In the genomic region with DNA sequence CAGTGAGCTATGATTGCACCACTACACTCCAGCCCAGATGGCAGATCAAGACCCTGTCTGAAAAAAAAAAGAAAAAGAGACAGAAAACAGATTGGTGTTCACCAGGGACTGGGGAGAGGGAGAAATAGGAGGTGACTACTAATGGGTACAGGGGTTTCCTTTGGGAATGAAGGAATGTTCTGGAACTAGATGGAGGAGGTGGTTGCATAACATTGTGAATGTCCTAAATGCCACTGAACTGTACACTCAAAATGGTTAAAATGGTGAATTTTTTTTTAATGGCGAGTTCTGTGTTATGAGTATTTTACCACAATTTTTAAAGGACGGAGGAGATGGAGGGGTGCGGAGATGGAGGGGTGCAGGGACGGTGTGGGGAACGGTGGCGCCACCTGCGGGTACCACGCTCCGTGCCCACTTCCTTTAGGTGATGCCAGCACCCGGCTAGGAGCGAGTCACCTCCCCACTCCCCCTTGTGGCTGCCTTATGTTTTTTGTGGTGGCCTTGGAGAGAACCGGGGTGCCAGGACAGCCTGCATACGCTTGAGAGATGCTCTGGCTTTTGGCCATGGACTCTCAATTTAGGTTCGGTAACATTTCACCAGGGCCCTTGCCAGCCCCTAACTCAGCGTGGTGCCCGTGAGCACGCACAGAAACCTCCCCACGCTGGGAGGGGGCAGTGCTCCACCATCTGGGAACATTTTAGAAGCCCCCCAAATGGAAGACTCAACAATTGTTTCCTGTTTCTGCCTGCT, we compare ENCODE assay signal across 8 cellular contexts. TPM values are rescaled to one million over a fixed set of nuclear protein-coding genes. Genes with fewer than 3 reads are reported as not detected.
DNase-seq lines count a peak whose midpoint lies in the region; ATAC-seq lines count a peak whose summit lies in the region.

No MANE protein-coding gene starts in this region.

- ATAC-seq in activated naive CD4-positive, alpha-beta T cell treated with anti-CD3 and anti-CD28 coated beads, Interleukin-2, amount 50 U/mL, for 72 hours, result peak; percentile 76 to 79
- ATAC-seq in left ventricle myocardium superior, result peak; percentile 71
- no peak for ATAC-seq in GM19328 (IDR thresholded peaks at IDR 0.05; ENCODE audit: unreplicated experiment)

- H3K4me3 Mint-ChIP-seq in IgD-negative memory B cell, result peak overlapping the region; percentile 29 to 89 (median 70)

- no peaks in the 10 kb centered on the region for H3K27me3 Mint-ChIP-seq in IgD-negative memory B cell

- peaks cover 0 to 3% (median 0%) of the 10 kb centered on the region in 3 donors for H3K9me3 Mint-ChIP-seq in IgD-negative memory B cell
- H3K9me3 Mint-ChIP-seq in activated naive CD4-positive, alpha-beta T cell treated with anti-CD3 and anti-CD28 coated beads, Interleukin-2, amount 50 U/mL, for 72 hours, result no peaks in the 10 kb centered on the region

- peaks cover 2% of the 10 kb centered on the region for H3K36me3 Mint-ChIP-seq in IgD-negative memory B cell
- H3K36me3 Mint-ChIP-seq in activated naive CD4-positive, alpha-beta T cell treated with anti-CD3 and anti-CD28 coated beads, Interleukin-2, amount 50 U/mL, for 72 hours, result no peaks in the 10 kb centered on the region

- intact Hi-C loops in left ventricle myocardium superior (cut with micrococcal nuclease), result no loop called here

- H3K4me1 Mint-ChIP-seq in IgD-negative memory B cell, result peaks cover 32 to 41% (median 40%) of the 10 kb centered on the region in 3 donors

- H3K27ac Mint-ChIP-seq in IgD-negative memory B cell, result peak overlapping the region in 1 of 3 donors; percentile 31
- H3K27ac Mint-ChIP-seq in activated naive CD4-positive, alpha-beta T cell treated with anti-CD3 and anti-CD28 coated beads, Interleukin-2, amount 50 U/mL, for 72 hours, result no peak overlapping the region

- DNase-seq in NCI-H1694 treated with DMSO at 0.1 percent for 48 hours (lab: John Stamatoyannopoulos, UW) (peak; percentile 32), NCI-H1694 (lab: John Stamatoyannopoulos, UW) (no peak), SKM-1 treated with dmso at 0.1 percent for 144 hours (lab: John Stamatoyannopoulos, UW; ENCODE audit: unreplicated experiment) (peak; percentile 29), left ventricle myocardium superior (peak; percentile 59)
- DNase-seq in activated naive CD4-positive, alpha-beta T cell treated with anti-CD3 and anti-CD28 coated beads, Interleukin-2, amount 50 U/mL, for 72 hours (ENCODE audit: low spot score in 2 of 2), result peak in 1 of 2 donors; percentile 72
- peak; percentile 52 to 55 (median 52) for DNase-seq in stimulated activated CD4-positive, alpha-beta T cell treated with anti-CD3 and anti-CD28 coated beads, Interleukin-12 subunit alpha, Interleukin-12 subunit beta, amount 100 ng/mL, for 48 hours (ENCODE audit: low read depth in 2 of 3, low spot score in 1 of 3)

RNA-seq across cellular contexts. Expression of a gene that starts 16.1 kb away (rescaled TPM):
- 1,893 TPM for polyA plus RNA-seq in IgD-negative memory B cell
- 100 to 1,000 TPM; 806 to 863 TPM for total RNA-seq in activated naive CD4-positive, alpha-beta T cell treated with anti-CD3 and anti-CD28 coated beads, Interleukin-2, amount 50 U/mL, for 72 hours
- total RNA-seq in left ventricle myocardium superior, result 1,197 TPM

RNA-seq across cellular contexts. Expression of a gene that starts 34.7 kb away (rescaled TPM):
- polyA plus RNA-seq in IgD-negative memory B cell, result 23.9 TPM
- 10 to 100 TPM; 15.3 to 23.6 TPM for total RNA-seq in activated naive CD4-positive, alpha-beta T cell treated with anti-CD3 and anti-CD28 coated beads, Interleukin-2, amount 50 U/mL, for 72 hours
- 12.0 TPM for total RNA-seq in left ventricle myocardium superior
